26 cellular contexts compared by ENCODE assay signal in genomic region chr3:9944271-9944670, GRCh38. TPM values are rescaled to one million over a fixed set of nuclear protein-coding genes. Genes with fewer than 3 reads are reported as not detected.
DNase-seq lines count a peak whose midpoint lies in the region; TF ChIP-seq lines count a peak whose summit lies in the region.
"Had no signal": no experiment of that assay in that cellular context is flagged by ENCODE, and none has a peak within 500 bp of the region (broad histone marks: within the 10 kb centered on the region; RNA-seq: fewer than 3 reads in every experiment).

No MANE protein-coding gene starts in this region.

- H3K4me1 Mint-ChIP-seq in activated T-cell treated with anti-CD3 and anti-CD28 coated beads, Interleukin-2, amount 50 U/mL, for 24 hours (ENCODE audit: low read depth): peaks cover 8% of the 10 kb centered on the region
- H3K4me1 Mint-ChIP-seq in type B pancreatic cell (ENCODE audit: unreplicated experiment) (no peaks in the 10 kb centered on the region), glutamatergic neuron (ENCODE audit: low read depth, unreplicated experiment) (no peaks in the 10 kb centered on the region)
- H3K4me1 Mint-ChIP-seq: activated T-helper 17 cell treated with anti-CD3 and anti-CD28 coated beads, Interleukin-2, amount 50 U/mL, for 72 hours; IgD-negative memory B cell had no signal

- DNase-seq in activated T-cell treated with anti-CD3 and anti-CD28 coated beads, Interleukin-2, amount 50 U/mL, for 24 hours: no peak
- no peak for DNase-seq in activated T-cell treated with anti-CD3 and anti-CD28 coated beads, Interleukin-2, amount 50 U/mL, for 48 hours
- DNase-seq in inferior parietal cortex (ENCODE audit: extremely low spot score) (peak; percentile 42), type B pancreatic cell (ENCODE audit: extremely low spot score, unreplicated experiment) (no peak), HCEC 1CT (no peak), glutamatergic neuron (no peak)
- DNase-seq: activated CD4-positive, alpha-beta memory T cell treated with anti-CD3 and anti-CD28 coated beads, Interleukin-2, amount 10 ng/mL, durations not matched to agents 7 days and 5 days; activated CD4-positive, CD25-positive, alpha-beta regulatory T cell treated with anti-CD3 and anti-CD28 coated beads, Interleukin-2, amount 50 U/mL, for 72 hours; activated CD8-positive, alpha-beta memory T cell treated with anti-CD3 and anti-CD28 coated beads, Interleukin-2, amount 50 U/mL, for 4 hours; DMS79 treated with DMSO at 0.1 percent for 48 hours; foreskin melanocyte; GDM1; heart right ventricle; kidney; MV-4-11; NCI-H1436 treated with DMSO at 0.1 percent for 48 hours; NCI-H345; NCI-H69; PC-9; SHP77; stimulated activated CD4-positive, alpha-beta T cell treated with anti-CD3 and anti-CD28 coated beads, Interleukin-4, amount 100 ng/mL, for 4 hours; upper lobe of left lung had no signal

- TF ChIP-seq CTCF in type B pancreatic cell (conservative IDR thresholded peaks at IDR 0.05) (no peak), glutamatergic neuron (IDR thresholded peaks at IDR 0.05; ENCODE audit: partially characterized antibody, unreplicated experiment) (no peak)

- no peaks in the 10 kb centered on the region for H3K9me3 Mint-ChIP-seq in activated T-cell treated with anti-CD3 and anti-CD28 coated beads, Interleukin-2, amount 50 U/mL, for 24 hours
- H3K9me3 Mint-ChIP-seq in type B pancreatic cell (no peaks in the 10 kb centered on the region), glutamatergic neuron (ENCODE audit: unreplicated experiment) (peaks cover 2% of the 10 kb centered on the region)
- H3K9me3 Mint-ChIP-seq: activated CD4-positive, alpha-beta memory T cell treated with anti-CD3 and anti-CD28 coated beads, Interleukin-2, amount 10 ng/mL, durations not matched to agents 7 days and 5 days; activated T-helper 17 cell treated with anti-CD3 and anti-CD28 coated beads, Interleukin-2, amount 50 U/mL, for 72 hours; IgD-negative memory B cell; T-helper 2 cell treated with Interferon-gamma antibody and Interleukin-4, amounts not matched to agents 5 μg/mL and 100 μg/mL, for 36 hours had no signal

- H3K27me3 Mint-ChIP-seq in activated T-cell treated with anti-CD3 and anti-CD28 coated beads, Interleukin-2, amount 50 U/mL, for 24 hours: no peaks in the 10 kb centered on the region
- H3K27me3 Mint-ChIP-seq in type B pancreatic cell: no peaks in the 10 kb centered on the region
- H3K27me3 Mint-ChIP-seq in glutamatergic neuron (ENCODE audit: unreplicated experiment): peaks cover 6% of the 10 kb centered on the region
- H3K27me3 Mint-ChIP-seq: activated CD4-positive, alpha-beta memory T cell treated with anti-CD3 and anti-CD28 coated beads, Interleukin-2, amount 10 ng/mL, durations not matched to agents 7 days and 5 days; activated naive CD8-positive, alpha-beta T cell; activated T-helper 17 cell treated with anti-CD3 and anti-CD28 coated beads, Interleukin-2, amount 50 U/mL, for 72 hours; IgD-negative memory B cell had no signal

- H3K4me3 Mint-ChIP-seq in activated T-cell treated with anti-CD3 and anti-CD28 coated beads, Interleukin-2, amount 50 U/mL, for 24 hours: no peak overlapping the region
- H3K4me3 Mint-ChIP-seq in type B pancreatic cell (peak overlapping the region; percentile 28), glutamatergic neuron (ENCODE audit: unreplicated experiment) (no peak overlapping the region)
- H3K4me3 Mint-ChIP-seq: activated CD4-positive, alpha-beta memory T cell treated with anti-CD3 and anti-CD28 coated beads, Interleukin-2, amount 10 ng/mL, durations not matched to agents 7 days and 5 days; activated naive CD8-positive, alpha-beta T cell; T-helper 2 cell treated with Interferon-gamma antibody and Interleukin-4, amounts not matched to agents 5 μg/mL and 100 μg/mL, for 36 hours had no signal

- peak overlapping the region; percentile 57 for H3K27ac Mint-ChIP-seq in activated T-cell treated with anti-CD3 and anti-CD28 coated beads, Interleukin-2, amount 50 U/mL, for 24 hours
- H3K27ac Mint-ChIP-seq in type B pancreatic cell (no peak overlapping the region), glutamatergic neuron (ENCODE audit: unreplicated experiment) (no peak overlapping the region)
- H3K27ac Mint-ChIP-seq: activated CD4-positive, alpha-beta memory T cell treated with anti-CD3 and anti-CD28 coated beads, Interleukin-2, amount 10 ng/mL, durations not matched to agents 7 days and 5 days; activated T-helper 17 cell treated with anti-CD3 and anti-CD28 coated beads, Interleukin-2, amount 50 U/mL, for 72 hours; T-helper 2 cell treated with Interferon-gamma antibody and Interleukin-4, amounts not matched to agents 5 μg/mL and 100 μg/mL, for 36 hours had no signal

- H3K36me3 Mint-ChIP-seq in activated T-cell treated with anti-CD3 and anti-CD28 coated beads, Interleukin-2, amount 50 U/mL, for 24 hours (ENCODE audit: low read depth): peaks cover 48% of the 10 kb centered on the region
- H3K36me3 Mint-ChIP-seq in type B pancreatic cell: no peaks in the 10 kb centered on the region
- H3K36me3 Mint-ChIP-seq in glutamatergic neuron (ENCODE audit: unreplicated experiment): no peaks in the 10 kb centered on the region
- H3K36me3 Mint-ChIP-seq: IgD-negative memory B cell had no signal

RNA-seq across cellular contexts. Expression of gene PRRT3, which starts 7.9 kb away (rescaled TPM):
- 8.2 and 11.3 TPM in 2 replicates for total RNA-seq in type B pancreatic cell (ENCODE audit: low replicate concordance)
- total RNA-seq in glutamatergic neuron (ENCODE audit: unreplicated experiment): 8.9 TPM

RNA-seq across cellular contexts. Expression of gene CRELD1, which starts 10.6 kb away (rescaled TPM):
- total RNA-seq in type B pancreatic cell (ENCODE audit: low replicate concordance) (40.1 and 44.3 TPM in 2 replicates), glutamatergic neuron (ENCODE audit: unreplicated experiment) (92.6 TPM)

RNA-seq across cellular contexts. Expression of gene IL17RC, which starts 27.4 kb away (rescaled TPM):
- total RNA-seq in type B pancreatic cell (ENCODE audit: low replicate concordance) (22.6 and 30.0 TPM in 2 replicates), glutamatergic neuron (ENCODE audit: unreplicated experiment) (41.9 TPM)

RNA-seq across cellular contexts. Expression of gene IL17RE, which starts 41.6 kb away (rescaled TPM):
- 13.6 and 24.3 TPM in 2 replicates for total RNA-seq in type B pancreatic cell (ENCODE audit: low replicate concordance)
- 3.9 TPM for total RNA-seq in glutamatergic neuron (ENCODE audit: unreplicated experiment)

RNA-seq across cellular contexts. Expression of gene EMC3, which starts 42.4 kb away (rescaled TPM):
- total RNA-seq in type B pancreatic cell (ENCODE audit: low replicate concordance): 51.8 and 71.9 TPM in 2 replicates
- 49.0 TPM for total RNA-seq in glutamatergic neuron (ENCODE audit: unreplicated experiment)
